14 cellular contexts compared by ENCODE assay signal in the genomic region with DNA sequence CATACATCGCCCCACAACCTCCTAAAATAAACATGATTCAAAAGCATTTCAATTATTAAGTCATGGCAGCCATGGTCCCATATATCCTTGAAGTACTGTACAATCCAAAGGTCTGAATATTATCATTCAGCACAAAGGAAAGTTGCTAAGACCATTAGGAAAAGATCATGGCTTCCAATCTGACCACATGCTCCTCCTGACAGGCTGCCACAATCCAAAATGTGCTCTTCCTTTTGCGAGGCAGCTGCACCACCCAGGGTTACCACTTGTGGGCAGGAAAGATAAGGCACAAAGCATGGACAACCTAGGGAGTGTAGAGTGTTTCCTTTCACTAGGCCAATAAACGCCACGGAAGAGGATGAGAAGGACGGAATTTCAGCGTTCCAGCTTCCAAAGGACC. TPM values are rescaled to one million over a fixed set of nuclear protein-coding genes. Genes with fewer than 3 reads are reported as not detected.
DNase-seq lines count a peak whose midpoint lies in the region; ATAC-seq and TF ChIP-seq lines count a peak whose summit lies in the region.
"Had no signal": no experiment of that assay in that cellular context is flagged by ENCODE, and none has a peak within 500 bp of the region (broad histone marks: within the 10 kb centered on the region; RNA-seq: fewer than 3 reads in every experiment).

No MANE protein-coding gene starts in this region.

- H3K4me3 ChIP-seq in WERI-Rb-1 (ENCODE audit: low read depth, low read length) (no peak overlapping the region), body of pancreas (no peak overlapping the region)
- H3K4me3 ChIP-seq: adrenal gland, testis had no signal

- WGBS in body of pancreas, 2 donors: 79 to 80% methylated on average over 6 of the region's 6 CpGs

- H3K27ac ChIP-seq in WERI-Rb-1: no peak overlapping the region
- no peak overlapping the region for H3K27ac ChIP-seq in body of pancreas
- H3K27ac ChIP-seq: adrenal gland, testis had no signal

- H3K36me3 ChIP-seq in WERI-Rb-1 (peaks cover 12% of the 10 kb centered on the region), body of pancreas (replicated peaks in 1 of 2; ENCODE audit: insufficient read depth in 1 of 2, low read depth in 2 of 2) (peaks cover 0 to 2% of the 10 kb centered on the region in 2 donors)

- H3K27me3 ChIP-seq in WERI-Rb-1 (ENCODE audit: insufficient read depth, low read depth, severe bottlenecking) (no peaks in the 10 kb centered on the region), body of pancreas (no peaks in the 10 kb centered on the region)
- H3K27me3 ChIP-seq: adrenal gland, testis had no signal

- TF ChIP-seq POLR2A in body of pancreas (IDR thresholded peaks at IDR 0.05): no peak

- H3K27me3 Mint-ChIP-seq in neural crest cell (ENCODE audit: low read depth): no peaks in the 10 kb centered on the region
- H3K27me3 Mint-ChIP-seq: activated CD4-positive, alpha-beta memory T cell treated with anti-CD3 and anti-CD28 coated beads for 36 hours had no signal

- H3K9me3 Mint-ChIP-seq in neural crest cell: no peaks in the 10 kb centered on the region
- H3K9me3 Mint-ChIP-seq: activated CD4-positive, alpha-beta memory T cell treated with anti-CD3 and anti-CD28 coated beads for 36 hours; natural killer cell had no signal

- DNase-seq in NCI-H146 (lab: John Stamatoyannopoulos, UW) (peak; percentile 10), NCI-H146 treated with DMSO at 0.1 percent for 48 hours (lab: John Stamatoyannopoulos, UW; ENCODE audit: unreplicated experiment) (no peak), KBM-7 (peak; percentile 56), WERI-Rb-1 (peak; percentile 69), neural crest cell (ENCODE audit: low read depth, low spot score) (no peak), body of pancreas (no peak), GM13976 (ENCODE audit: low spot score) (no peak)
- no peak for DNase-seq in effector CD4-positive, alpha-beta T cell
- DNase-seq: activated CD4-positive, alpha-beta memory T cell treated with anti-CD3 and anti-CD28 coated beads for 36 hours; natural killer cell; NCI-H187 treated with DMSO at 0.1 percent for 48 hours; stimulated activated CD4-positive, alpha-beta T cell treated with anti-CD3 and anti-CD28 coated beads, Interleukin-4, amount 100 ng/mL, for 1 hour; testis had no signal

- no peaks in the 10 kb centered on the region for H3K9me3 ChIP-seq in WERI-Rb-1 (ENCODE audit: severe bottlenecking)
- no peaks in the 10 kb centered on the region for H3K9me3 ChIP-seq in body of pancreas
- H3K9me3 ChIP-seq: adrenal gland, testis had no signal

- H3K27ac Mint-ChIP-seq in neural crest cell (ENCODE audit: unreplicated experiment): no peak overlapping the region
- H3K27ac Mint-ChIP-seq: activated CD4-positive, alpha-beta memory T cell treated with anti-CD3 and anti-CD28 coated beads for 36 hours; natural killer cell had no signal

- H3K4me1 Mint-ChIP-seq in neural crest cell: no peaks in the 10 kb centered on the region

- peaks cover 16% of the 10 kb centered on the region for H3K4me1 ChIP-seq in body of pancreas

- ATAC-seq in body of pancreas: no peak
- ATAC-seq: natural killer cell had no signal

- in situ Hi-C loops in KBM-7 (cut with MboI; ENCODE audit: low pct_unique_long_range_greater_than_20kb, low sequenced_read_pairs) (no loop called here), GM13976 (cut with MboI; ENCODE audit: low sequenced_read_pairs, unreplicated experiment) (no loop called here)

- H3K4me3 Mint-ChIP-seq in neural crest cell: peak overlapping the region; percentile 12
- H3K4me3 Mint-ChIP-seq: activated CD4-positive, alpha-beta memory T cell treated with anti-CD3 and anti-CD28 coated beads for 36 hours; natural killer cell had no signal

- peaks cover 2% of the 10 kb centered on the region for H3K36me3 Mint-ChIP-seq in neural crest cell (ENCODE audit: low read depth)
- H3K36me3 Mint-ChIP-seq: natural killer cell had no signal

- intact Hi-C loops in body of pancreas (cut with DNase I): loop anchor here (10.0 kb wide), 1 partner anchor 318 kb away; the partner anchor contains the start of gene STAMBP

- TF ChIP-seq CTCF in WERI-Rb-1 (IDR thresholded peaks at IDR 0.05; ENCODE audit: low read depth, low read length) (peak; percentile 74), neural crest cell (conservative IDR thresholded peaks at IDR 0.05) (peak; percentile 36), body of pancreas (IDR thresholded peaks at IDR 0.05) (no peak), GM13976 (IDR thresholded peaks at IDR 0.05; ENCODE audit: borderline replicate concordance, control extremely low read depth, extremely low read depth, insufficient read depth, missing control alignments) (no peak)

RNA-seq across cellular contexts. Expression of gene BOLA3, which starts 5.4 kb away (rescaled TPM):
- total RNA-seq in neural crest cell (29.3 and 36.9 TPM in 2 replicates), body of pancreas (10 to 100 TPM; 17.1 to 41.5 TPM)

RNA-seq across cellular contexts. Expression of gene MOB1A, which starts 36.3 kb away (rescaled TPM):
- 93.5 and 94.6 TPM in 2 replicates for total RNA-seq in neural crest cell
- total RNA-seq in body of pancreas: 10 to 100 TPM; 26.7 to 37.9 TPM

RNA-seq across cellular contexts. Expression of gene MTHFD2, which starts 56.1 kb away (rescaled TPM):
- total RNA-seq in neural crest cell: 95.7 and 101 TPM in 2 replicates
- total RNA-seq in body of pancreas: 10 to 100 TPM; 15.8 to 25.7 TPM

Comparison
In these comparisons a context has a peak if more than half of its experiments do, and no peak if none do; other contexts are left out.
1. DNase-seq: peak in NCI-H146 (single experiment), KBM-7 (single experiment) and WERI-Rb-1 (single experiment); none in NCI-H146 treated with DMSO at 0.1 percent for 48 hours (single experiment), neural crest cell (single experiment), body of pancreas (0 of 4), effector CD4-positive, alpha-beta T cell (single experiment) and GM13976 (single experiment).
2. CTCF ChIP-seq: peak in WERI-Rb-1 (single experiment) and neural crest cell (single experiment); none in body of pancreas (0 of 7) and GM13976 (single experiment).